1 cellular context compared by ENCODE assay signal in the genomic region with DNA sequence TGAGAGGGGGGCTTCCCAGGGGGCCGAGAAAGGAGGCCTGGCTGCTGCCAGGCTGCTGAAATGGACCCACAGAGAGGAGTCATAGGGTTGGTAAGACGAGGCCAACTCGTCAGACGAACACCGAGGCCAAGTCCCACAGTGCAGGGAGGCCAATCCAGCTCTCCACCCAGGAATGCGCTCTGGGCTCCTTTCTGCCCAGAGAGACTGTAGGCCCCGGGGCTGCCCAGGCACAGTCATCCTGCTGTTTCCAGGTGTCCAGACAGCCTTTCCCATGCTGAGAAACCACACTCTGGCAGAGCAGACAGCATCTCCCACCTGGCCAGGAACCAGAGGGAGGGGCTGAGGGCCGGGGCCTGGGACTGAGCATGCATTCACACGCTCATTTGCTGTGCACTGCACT.
TF ChIP-seq lines count a peak whose summit lies in the region.

No MANE protein-coding gene starts in this region.

TF ChIP-seq in HepG2, 621 proteins besides CTCF, POLR2A, EP300 and RAD21:
- TF ChIP-seq SRF (IDR thresholded peaks at IDR 0.05; ENCODE audit: low read depth, low read length), result no peak
- TF ChIP-seq SAP130 (CRISPR knock-in tag; IDR thresholded peaks at IDR 0.05; ENCODE audit: low read depth), result no peak
